Comparison of ENCODE assay signal across 9 cellular contexts in genomic region chr1:40162791-40163441, GRCh38. TPM values are rescaled to one million over a fixed set of nuclear protein-coding genes. Genes with fewer than 3 reads are reported as not detected.
DNase-seq lines count a peak whose midpoint lies in the region; ATAC-seq and TF ChIP-seq lines count a peak whose summit lies in the region.
"Had no signal": no experiment of that assay in that cellular context is flagged by ENCODE, and none has a peak within 500 bp of the region (broad histone marks: within the 10 kb centered on the region; RNA-seq: fewer than 3 reads in every experiment).

No MANE protein-coding gene starts in this region.

- CTCF ChIA-PET in CD8-positive, alpha-beta memory T cell (lab: Charles Lee): interaction anchor here (1.6 to 2.6 kb wide), 2 partner anchors 10 to 175 kb away, joined by 5 to 10 read pairs; no protein-coding TSS in a partner anchor
- CTCF ChIA-PET in IMR-90 (lab: Yijun Ruan, JAX): interaction anchor here (0.6 to 3.0 kb wide), 6 partner anchors 10 to 176 kb away, joined by 3 to 8 read pairs (median 4); no protein-coding TSS in a partner anchor

- H3K9me1 ChIP-seq in IMR-90 (ENCODE audit: insufficient read depth, low read length): peaks cover 3% of the 10 kb centered on the region; the same call in 1 of the 2 replicates

- H3K27ac ChIP-seq in CD8-positive, alpha-beta memory T cell (ENCODE audit: low read depth, low read length): peak overlapping the region; percentile 98
- H3K27ac ChIP-seq in IMR-90 (ENCODE audit: insufficient read depth, low read length) (no peak overlapping the region), ectodermal cell (ENCODE audit: insufficient read depth, low read depth, low read length, poor library complexity, severe bottlenecking) (no peak overlapping the region)

- H2BK20ac ChIP-seq in IMR-90 (ENCODE audit: low read depth, low read length): no peak overlapping the region

- 11% methylated on average over 2 of the region's 3 CpGs; no CpG with 5 or more reads in 1 of the 2 experiments for WGBS in IMR-90 (ENCODE audit: extremely low coverage in 2 of 2, insufficient read length in 1 of 2), 2 experiments
- 36 to 51% methylated on average over 2 to 3 of the region's 3 CpGs for WGBS in ectodermal cell, 2 experiments

- H3K18ac ChIP-seq in IMR-90 (ENCODE audit: low read depth, low read length): no peak overlapping the region

- H3K9ac ChIP-seq in IMR-90 (ENCODE audit: low read depth, low read length): peak overlapping the region; percentile 92; the same call in 1 of the 2 replicates

- peaks cover 55% of the 10 kb centered on the region for H4K20me1 ChIP-seq in IMR-90 (ENCODE audit: insufficient read depth, low read length)

- no peaks in the 10 kb centered on the region for H3K9me3 Mint-ChIP-seq in CD8-positive, alpha-beta memory T cell
- no peaks in the 10 kb centered on the region for H3K9me3 Mint-ChIP-seq in glutamatergic neuron (ENCODE audit: unreplicated experiment)
- no peaks in the 10 kb centered on the region for H3K9me3 Mint-ChIP-seq in stimulated activated memory B cell treated with anti-CD40 and anti-IgM and Interleukin-4, amounts not matched to agents 10 μg/mL and 1 μg/mL and 100 μg/mL, for 72 hours
- H3K9me3 Mint-ChIP-seq: naive B cell had no signal

- TF ChIP-seq CTCF in IMR-90 (conservative IDR thresholded peaks at IDR 0.05; ENCODE audit: low read depth, low read length) (no peak), omental fat pad (IDR thresholded peaks at IDR 0.05) (no peak), glutamatergic neuron (IDR thresholded peaks at IDR 0.05; ENCODE audit: partially characterized antibody, unreplicated experiment) (no peak)

- dilution Hi-C loops in IMR-90 (cut with HindIII; ENCODE audit: low sequenced_read_pairs, unreplicated experiment): no loop called here

- H3K27me3 Mint-ChIP-seq in CD8-positive, alpha-beta memory T cell: no peaks in the 10 kb centered on the region
- no peaks in the 10 kb centered on the region for H3K27me3 Mint-ChIP-seq in glutamatergic neuron (ENCODE audit: unreplicated experiment)
- H3K27me3 Mint-ChIP-seq in stimulated activated memory B cell treated with anti-CD40 and anti-IgM and Interleukin-4, amounts not matched to agents 10 μg/mL and 1 μg/mL and 100 μg/mL, for 72 hours: no peaks in the 10 kb centered on the region
- H3K27me3 Mint-ChIP-seq: naive B cell had no signal

- no peak overlapping the region for H3K56ac ChIP-seq in IMR-90 (ENCODE audit: extremely low read depth, insufficient read depth, low read length)

- no peak for DNase-seq in CD8-positive, alpha-beta memory T cell
- DNase-seq in IMR-90 (peak; percentile 52), omental fat pad (ENCODE audit: low spot score) (no peak), glutamatergic neuron (no peak), MV-4-11 (lab: John Stamatoyannopoulos, UW) (no peak)
- no peak for DNase-seq in central memory CD4-positive, alpha-beta T cell
- DNase-seq: naive B cell had no signal

- ATAC-seq in IMR-90 (ENCODE audit: low read depth): no peak
- peak; percentile 59 for ATAC-seq in omental fat pad (ENCODE audit: low FRiP score)
- no peak for ATAC-seq in stimulated activated memory B cell treated with anti-CD40 and anti-IgM and Interleukin-4, amounts not matched to agents 10 μg/mL and 1 μg/mL and 100 μg/mL, for 72 hours

- H3K4ac ChIP-seq in IMR-90 (ENCODE audit: low read depth, low read length): no peak overlapping the region

- H3K14ac ChIP-seq in IMR-90 (replicated peaks; ENCODE audit: low read depth, low read length): no peak overlapping the region

- H4K91ac ChIP-seq in IMR-90 (ENCODE audit: insufficient read depth, low read depth, low read length): no peak overlapping the region

- H3K4me3 Mint-ChIP-seq in CD8-positive, alpha-beta memory T cell: no peak overlapping the region
- no peak overlapping the region for H3K4me3 Mint-ChIP-seq in glutamatergic neuron (ENCODE audit: unreplicated experiment)
- no peak overlapping the region for H3K4me3 Mint-ChIP-seq in stimulated activated memory B cell treated with anti-CD40 and anti-IgM and Interleukin-4, amounts not matched to agents 10 μg/mL and 1 μg/mL and 100 μg/mL, for 72 hours
- H3K4me3 Mint-ChIP-seq: naive B cell had no signal

- peaks cover 47% of the 10 kb centered on the region for H3K4me1 ChIP-seq in CD8-positive, alpha-beta memory T cell (ENCODE audit: insufficient read depth, low read length)
- peaks cover 3% of the 10 kb centered on the region for H3K4me1 ChIP-seq in IMR-90 (ENCODE audit: control insufficient read depth, insufficient read depth, low read length)
- peaks cover 13% of the 10 kb centered on the region for H3K4me1 ChIP-seq in ectodermal cell (ENCODE audit: control insufficient read depth, insufficient read depth, low read length)

- H4K8ac ChIP-seq in IMR-90 (ENCODE audit: low read depth in 2 of 2, low read length in 2 of 2): no peak overlapping the region

- no peaks in the 10 kb centered on the region for H3K27me3 ChIP-seq in CD8-positive, alpha-beta memory T cell (ENCODE audit: insufficient read depth, low read length, poor library complexity, severe bottlenecking)
- H3K27me3 ChIP-seq in IMR-90 (ENCODE audit: control insufficient read depth, insufficient read depth, low read length) (no peaks in the 10 kb centered on the region), ectodermal cell (ENCODE audit: control insufficient read depth, insufficient read depth, low read length, poor library complexity, severe bottlenecking) (no peaks in the 10 kb centered on the region)

- peak overlapping the region; percentile 99 for H3K4me2 ChIP-seq in IMR-90 (ENCODE audit: low read depth, low read length)

- no peak overlapping the region for H2AK9ac ChIP-seq in IMR-90 (replicated peaks; ENCODE audit: low read depth, low read length, poor library complexity)

- BruUV-seq in IMR-90 (replicated peaks; lab: Mats Ljungman, UMichigan): no TSS peak

- H3K36me3 Mint-ChIP-seq in CD8-positive, alpha-beta memory T cell: peaks cover 0 to 6% (median 4%) of the 10 kb centered on the region in 3 donors
- no peaks in the 10 kb centered on the region for H3K36me3 Mint-ChIP-seq in glutamatergic neuron (ENCODE audit: unreplicated experiment)
- no peaks in the 10 kb centered on the region for H3K36me3 Mint-ChIP-seq in stimulated activated memory B cell treated with anti-CD40 and anti-IgM and Interleukin-4, amounts not matched to agents 10 μg/mL and 1 μg/mL and 100 μg/mL, for 72 hours
- H3K36me3 Mint-ChIP-seq: naive B cell had no signal

- peaks cover 6 to 23% (median 19%) of the 10 kb centered on the region in 3 donors for H3K4me1 Mint-ChIP-seq in CD8-positive, alpha-beta memory T cell
- peaks cover 4% of the 10 kb centered on the region for H3K4me1 Mint-ChIP-seq in glutamatergic neuron (ENCODE audit: low read depth, unreplicated experiment)
- peaks cover 28% of the 10 kb centered on the region for H3K4me1 Mint-ChIP-seq in stimulated activated memory B cell treated with anti-CD40 and anti-IgM and Interleukin-4, amounts not matched to agents 10 μg/mL and 1 μg/mL and 100 μg/mL, for 72 hours

- H3K9me3 ChIP-seq in CD8-positive, alpha-beta memory T cell (ENCODE audit: low read length): no peaks in the 10 kb centered on the region
- H3K9me3 ChIP-seq in IMR-90 (ENCODE audit: control insufficient read depth, insufficient read depth, low read length) (no peaks in the 10 kb centered on the region), ectodermal cell (ENCODE audit: control insufficient read depth, low read length) (no peaks in the 10 kb centered on the region)

- no peak overlapping the region for H2BK5ac ChIP-seq in IMR-90 (ENCODE audit: low read depth, low read length, poor library complexity, severe bottlenecking)

- POLR2A ChIA-PET in CD8-positive, alpha-beta memory T cell (lab: Charles Lee): interaction anchor here (0.8 kb wide), 1 partner anchor 12 kb away, joined by 4 read pairs; no protein-coding TSS in a partner anchor
- POLR2A ChIA-PET in IMR-90 (lab: Charles Lee; ENCODE audit: unreplicated experiment): no interaction called here

- TF ChIP-seq POLR2A in IMR-90 (IDR thresholded peaks at IDR 0.05; ENCODE audit: low read depth, low read length): no peak

- H2BK15ac ChIP-seq in IMR-90 (ENCODE audit: low read depth, low read length): no peak overlapping the region

- H4K5ac ChIP-seq in IMR-90 (ENCODE audit: low read depth, low read length): no peak overlapping the region

- H3K36me3 ChIP-seq in CD8-positive, alpha-beta memory T cell (ENCODE audit: insufficient read depth, low read length): no peaks in the 10 kb centered on the region
- H3K36me3 ChIP-seq in IMR-90 (ENCODE audit: control insufficient read depth, insufficient read depth, low read length) (no peaks in the 10 kb centered on the region), ectodermal cell (ENCODE audit: control insufficient read depth, insufficient read depth, low read length) (no peaks in the 10 kb centered on the region)

- peaks cover 0 to 40% of the 10 kb centered on the region in 2 experiments; a peak in 2 of 4 replicates for H3K79me1 ChIP-seq in IMR-90 (ENCODE audit: low read depth in 1 of 2, low read length in 2 of 2)

- no peak overlapping the region for H2BK120ac ChIP-seq in IMR-90 (ENCODE audit: low read depth, low read length)

- H2AK5ac ChIP-seq in IMR-90 (ENCODE audit: low read depth, low read length): no peak overlapping the region

- H3K23ac ChIP-seq in IMR-90 (ENCODE audit: low read depth, low read length): peak overlapping the region; percentile 68; the same call in 1 of the 2 replicates

- intact Hi-C loops in IMR-90 (cut with micrococcal nuclease): no loop called here

- peak overlapping the region; percentile 84 for H3K4me3 ChIP-seq in CD8-positive, alpha-beta memory T cell (ENCODE audit: low read length)
- peak overlapping the region; percentile 79 for H3K4me3 ChIP-seq in IMR-90 (ENCODE audit: insufficient read depth, low read depth, low read length)
- H3K4me3 ChIP-seq in ectodermal cell (ENCODE audit: insufficient read depth, low read depth, low read length): peak overlapping the region; percentile 100

- no peak overlapping the region for H3K27ac Mint-ChIP-seq in CD8-positive, alpha-beta memory T cell
- H3K27ac Mint-ChIP-seq in glutamatergic neuron (ENCODE audit: unreplicated experiment): no peak overlapping the region
- H3K27ac Mint-ChIP-seq in stimulated activated memory B cell treated with anti-CD40 and anti-IgM and Interleukin-4, amounts not matched to agents 10 μg/mL and 1 μg/mL and 100 μg/mL, for 72 hours: no peak overlapping the region
- H3K27ac Mint-ChIP-seq: naive B cell had no signal

- in situ Hi-C loops in IMR-90 (cut with MboI; ENCODE audit: low sequenced_read_pairs): no loop called here

- no peak overlapping the region for H2AFZ ChIP-seq in IMR-90 (replicated peaks; ENCODE audit: low read length, poor library complexity)

- TF ChIP-seq RAD21 in IMR-90 (IDR thresholded peaks at IDR 0.05; ENCODE audit: low read length): no peak

RNA-seq across cellular contexts. Expression of gene RLF, which starts 1.7 kb away (rescaled TPM):
- 10 to 100 TPM; 13.6 to 14.0 TPM for total RNA-seq in CD8-positive, alpha-beta memory T cell
- 9.4 TPM for polyA plus RNA-seq in CD8-positive, alpha-beta memory T cell
- 29.8 and 33.1 TPM in 2 replicates for total RNA-seq in IMR-90 (2012; rRNA removed)
- polyA plus RNA-seq in IMR-90 (2012; rRNA removed): 3.4 and 4.4 TPM in 2 replicates
- polyA plus RNA-seq in IMR-90 (2012; cell fraction: cytosol; rRNA removed): 0.69 and 1.0 TPM in 2 replicates
- 1.4 and 15.6 TPM in 2 replicates for polyA plus RNA-seq in IMR-90 (2012; cell fraction: nucleus; rRNA removed; ENCODE audit: low replicate concordance)
- 20.5 TPM for polyA plus RNA-seq in ectodermal cell (2013, experiment 1 of 4)
- 22.2 TPM for polyA plus RNA-seq in ectodermal cell (2013, experiment 2 of 4)
- 18.6 TPM for polyA plus RNA-seq in ectodermal cell (2013, experiment 3 of 4)
- 20.9 TPM for polyA plus RNA-seq in ectodermal cell (2013, experiment 4 of 4)
- 10 to 100 TPM; 13.7 to 27.7 (median 21.7) TPM for total RNA-seq in omental fat pad
- 15.0 TPM for total RNA-seq in glutamatergic neuron (ENCODE audit: unreplicated experiment)
